20 cellular contexts compared by ENCODE assay signal in the genomic region with DNA sequence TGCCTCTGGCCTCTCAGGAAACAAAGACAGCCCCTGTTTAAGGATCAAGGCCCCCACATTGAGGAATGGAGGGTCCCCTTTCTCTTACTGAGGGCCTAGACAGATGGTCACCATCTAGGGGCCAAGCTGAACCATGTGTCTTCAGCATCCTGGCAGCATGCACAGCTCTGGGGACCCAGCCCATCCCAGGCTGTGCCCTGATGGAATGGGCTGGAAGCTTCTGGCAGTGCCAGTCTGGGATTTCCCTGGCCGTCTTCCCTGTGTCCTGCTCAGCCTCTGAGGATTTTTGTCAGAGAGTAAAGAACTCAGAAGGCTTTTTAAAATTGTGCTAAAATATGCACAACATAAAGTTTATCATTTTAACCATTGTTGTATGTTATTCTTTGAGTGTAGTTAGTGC.
"Had no signal": no experiment of that assay in that cellular context is flagged by ENCODE, and none has a peak within 500 bp of the region (broad histone marks: within the 10 kb centered on the region; RNA-seq: fewer than 3 reads in every experiment).

No MANE protein-coding gene starts in this region.

- H3K4me1 Mint-ChIP-seq: natural killer cell; stimulated activated effector memory CD8-positive, alpha-beta T cell treated with anti-CD3 and anti-CD28 coated beads, Interleukin-12 subunit alpha, Interleukin-12 subunit beta, amount 100 ng/mL, for 72 hours had no signal

- H3K36me3 Mint-ChIP-seq: natural killer cell; stimulated activated effector memory CD8-positive, alpha-beta T cell treated with anti-CD3 and anti-CD28 coated beads, Interleukin-12 subunit alpha, Interleukin-12 subunit beta, amount 100 ng/mL, for 72 hours had no signal

- DNase-seq: cerebellar nuclear complex; dermis blood vessel endothelial cell; effector memory CD4-positive, alpha-beta T cell; foreskin keratinocyte; mesendoderm; natural killer cell; pancreas; stimulated activated CD4-positive, alpha-beta T cell treated with anti-CD3 and anti-CD28 coated beads, Interleukin-2, amount 100 ng/mL, for 24 hours; stimulated activated CD4-positive, alpha-beta T cell treated with anti-CD3 and anti-CD28 coated beads, Interleukin-4, amount 100 ng/mL, for 24 hours; stimulated activated naive CD4-positive, alpha-beta T cell treated with Interleukin-2 at 50 U/mL for 16 hours; stomach; upper lobe of left lung had no signal

- H3K4me3 ChIP-seq: esophagus muscularis mucosa, gastroesophageal sphincter, lung, pancreas, stomach, thoracic aorta, tibial nerve, upper lobe of left lung had no signal

- H3K4me1 ChIP-seq: foreskin keratinocyte, pancreas, upper lobe of left lung had no signal

- H3K27me3 ChIP-seq: esophagus muscularis mucosa, foreskin keratinocyte, gastroesophageal sphincter, pancreas, tibial nerve, upper lobe of left lung had no signal

- H3K4me3 Mint-ChIP-seq: natural killer cell; stimulated activated effector memory CD8-positive, alpha-beta T cell treated with anti-CD3 and anti-CD28 coated beads, Interleukin-12 subunit alpha, Interleukin-12 subunit beta, amount 100 ng/mL, for 72 hours had no signal

- H3K27ac Mint-ChIP-seq: natural killer cell; stimulated activated effector memory CD8-positive, alpha-beta T cell treated with anti-CD3 and anti-CD28 coated beads, Interleukin-12 subunit alpha, Interleukin-12 subunit beta, amount 100 ng/mL, for 72 hours had no signal

- H3K9me3 Mint-ChIP-seq: natural killer cell; stimulated activated effector memory CD8-positive, alpha-beta T cell treated with anti-CD3 and anti-CD28 coated beads, Interleukin-12 subunit alpha, Interleukin-12 subunit beta, amount 100 ng/mL, for 72 hours had no signal

- ATAC-seq: foreskin keratinocyte; gastroesophageal sphincter; left lobe of liver; natural killer cell; pancreas; sciatic nerve; stimulated activated effector memory CD8-positive, alpha-beta T cell treated with anti-CD3 and anti-CD28 coated beads, Interleukin-12 subunit alpha, Interleukin-12 subunit beta, amount 100 ng/mL, for 72 hours had no signal

- H3K9me3 ChIP-seq: esophagus muscularis mucosa, gastroesophageal sphincter, pancreas, stomach, thoracic aorta, tibial nerve, upper lobe of left lung had no signal

- H3K27ac ChIP-seq: foreskin keratinocyte, gastroesophageal sphincter, pancreas, stomach, thoracic aorta, tibial nerve, upper lobe of left lung had no signal

- H3K36me3 ChIP-seq: esophagus muscularis mucosa, gastroesophageal sphincter, pancreas, stomach, thoracic aorta, tibial nerve, upper lobe of left lung had no signal
